ENCODE assay signal across 8 cellular contexts in genomic region chr3:51686512-51687215, GRCh38. TPM values are rescaled to one million over a fixed set of nuclear protein-coding genes. Genes with fewer than 3 reads are reported as not detected.
A peak's percentile ranks its signal among the peaks of the same experiment; 100 is the strongest.
DNase-seq lines count a peak whose midpoint lies in the region; ATAC-seq lines count a peak whose summit lies in the region.

No MANE protein-coding gene starts in this region.

- no peaks in the 10 kb centered on the region for H3K27me3 Mint-ChIP-seq in activated T-cell treated with anti-CD3 and anti-CD28 coated beads, Interleukin-2, amount 50 U/mL, for 72 hours (ENCODE audit: low read depth)

- H3K4me3 Mint-ChIP-seq in activated T-cell treated with anti-CD3 and anti-CD28 coated beads, Interleukin-2, amount 50 U/mL, for 72 hours = peak overlapping the region; percentile 67 to 73

- peak; percentile 45 to 78 for DNase-seq in NOMO-1 (lab: John Stamatoyannopoulos, UW; ENCODE audit: unreplicated experiment in 2 of 2)
- peak; percentile 84 to 86 for DNase-seq in activated T-cell treated with anti-CD3 and anti-CD28 coated beads, Interleukin-2, amount 50 U/mL, for 72 hours
- DNase-seq in Right ventricle myocardium superior = peak; percentile 80
- DNase-seq in stimulated activated CD4-positive, alpha-beta T cell treated with anti-CD3 and anti-CD28 coated beads, Interleukin-1b, Interleukin-23, amount 100 ng/mL, for 4 hours (ENCODE audit: low read depth in 2 of 2) = peak; percentile 61 to 62
- DNase-seq in NCI-H2029 (lab: John Stamatoyannopoulos, UW) = no peak
- DNase-seq in NCI-H345 (lab: John Stamatoyannopoulos, UW) = no peak

- peak overlapping the region; percentile 87 for H3K27ac Mint-ChIP-seq in activated T-cell treated with anti-CD3 and anti-CD28 coated beads, Interleukin-2, amount 50 U/mL, for 72 hours

- ATAC-seq in GM21528 (IDR thresholded peaks at IDR 0.05; ENCODE audit: low FRiP score, unreplicated experiment) (peak; percentile 52), Right ventricle myocardium superior (ENCODE audit: poor library complexity) (peak; percentile 39), GM21576 (IDR thresholded peaks at IDR 0.05; ENCODE audit: unreplicated experiment) (no peak)
- ATAC-seq in activated T-cell treated with anti-CD3 and anti-CD28 coated beads, Interleukin-2, amount 50 U/mL, for 72 hours (replicated peaks in 1 of 2) = peak; percentile 93

- H3K4me1 Mint-ChIP-seq in activated T-cell treated with anti-CD3 and anti-CD28 coated beads, Interleukin-2, amount 50 U/mL, for 72 hours (ENCODE audit: low read depth) = peaks cover 71% of the 10 kb centered on the region

- intact Hi-C loops in Right ventricle myocardium superior (cut with DNase I) = loop anchor here (10.0 kb wide), 1 partner anchor 302 kb away; the partner anchor contains the start of gene MANF

- no peaks in the 10 kb centered on the region for H3K9me3 Mint-ChIP-seq in activated T-cell treated with anti-CD3 and anti-CD28 coated beads, Interleukin-2, amount 50 U/mL, for 72 hours

- H3K36me3 Mint-ChIP-seq in activated T-cell treated with anti-CD3 and anti-CD28 coated beads, Interleukin-2, amount 50 U/mL, for 72 hours (ENCODE audit: insufficient read depth in 2 of 2) = peaks cover 6 to 20% of the 10 kb centered on the region in 2 donors

RNA-seq across cellular contexts. Expression of gene TEX264, which starts 15.6 kb away (rescaled TPM):
- 10 to 100 TPM; 37.8 to 48.0 TPM for total RNA-seq in activated T-cell treated with anti-CD3 and anti-CD28 coated beads, Interleukin-2, amount 50 U/mL, for 72 hours
- total RNA-seq in Right ventricle myocardium superior = 34.7 TPM

RNA-seq across cellular contexts. Expression of gene GRM2, which starts 20.2 kb away (rescaled TPM):
- 1 to 10 TPM in 1 of 2 donors, under 1 TPM in 1; 0.48 to 2.0 TPM for total RNA-seq in activated T-cell treated with anti-CD3 and anti-CD28 coated beads, Interleukin-2, amount 50 U/mL, for 72 hours
- total RNA-seq in Right ventricle myocardium superior = 0.08 TPM

Comparison
In these comparisons a context has a peak if more than half of its experiments do, and no peak if none do; other contexts are left out.
1. DNase-seq: peak in NOMO-1 (2 of 2), activated T-cell treated with anti-CD3 and anti-CD28 coated beads, Interleukin-2, amount 50 U/mL, for 72 hours (2 of 2), Right ventricle myocardium superior (single experiment) and stimulated activated CD4-positive, alpha-beta T cell treated with anti-CD3 and anti-CD28 coated beads, Interleukin-1b, Interleukin-23, amount 100 ng/mL, for 4 hours (2 of 2); none in NCI-H2029 (single experiment) and NCI-H345 (single experiment).